Comparison of ENCODE assay signal across 1 cellular context in the genomic region with DNA sequence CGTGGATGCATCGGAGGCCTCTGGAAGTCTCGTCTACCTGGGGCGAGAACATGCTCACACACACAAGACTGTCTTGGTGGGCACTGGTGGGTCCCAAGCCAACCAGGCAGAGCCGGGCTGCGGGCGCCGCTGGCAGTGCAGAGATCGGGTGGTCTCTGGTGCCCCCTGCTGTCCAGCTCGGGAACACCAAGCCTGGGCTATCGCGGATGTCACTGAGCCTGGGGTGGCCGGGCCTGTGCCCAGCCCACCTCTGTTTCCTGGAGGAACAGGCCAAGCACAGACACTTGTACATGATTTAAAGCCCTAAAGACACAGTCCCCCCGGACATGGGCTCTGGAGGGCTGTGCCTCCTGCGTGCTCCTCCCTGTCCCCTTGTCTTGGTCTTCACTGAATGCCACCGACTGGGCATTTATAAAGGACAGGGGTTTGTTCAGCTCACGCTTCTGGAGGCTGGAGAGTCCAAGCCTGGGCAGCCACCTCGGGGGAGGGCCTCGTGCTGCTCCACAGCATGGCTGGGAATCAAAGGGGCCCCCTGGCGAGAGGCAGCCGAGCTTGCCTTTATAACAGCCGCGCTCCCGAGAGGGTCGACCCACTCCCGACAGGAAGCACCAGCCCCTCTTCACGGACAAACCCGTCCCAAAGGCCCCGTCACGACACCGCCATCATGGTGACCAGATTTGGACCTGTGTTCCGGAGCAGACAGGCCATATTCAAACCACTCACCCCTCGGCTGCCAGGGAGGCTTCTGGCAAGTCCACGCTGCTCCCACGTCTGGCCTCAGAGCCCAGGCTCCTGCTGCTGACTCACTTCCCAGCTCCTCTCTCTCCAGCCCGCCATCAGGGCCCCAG.
TF ChIP-seq lines count a peak whose summit lies in the region.

No MANE protein-coding gene starts in this region.

TF ChIP-seq in liver, 16 proteins besides CTCF, POLR2A, EP300 and RAD21:
- TF ChIP-seq, protein P1, sequence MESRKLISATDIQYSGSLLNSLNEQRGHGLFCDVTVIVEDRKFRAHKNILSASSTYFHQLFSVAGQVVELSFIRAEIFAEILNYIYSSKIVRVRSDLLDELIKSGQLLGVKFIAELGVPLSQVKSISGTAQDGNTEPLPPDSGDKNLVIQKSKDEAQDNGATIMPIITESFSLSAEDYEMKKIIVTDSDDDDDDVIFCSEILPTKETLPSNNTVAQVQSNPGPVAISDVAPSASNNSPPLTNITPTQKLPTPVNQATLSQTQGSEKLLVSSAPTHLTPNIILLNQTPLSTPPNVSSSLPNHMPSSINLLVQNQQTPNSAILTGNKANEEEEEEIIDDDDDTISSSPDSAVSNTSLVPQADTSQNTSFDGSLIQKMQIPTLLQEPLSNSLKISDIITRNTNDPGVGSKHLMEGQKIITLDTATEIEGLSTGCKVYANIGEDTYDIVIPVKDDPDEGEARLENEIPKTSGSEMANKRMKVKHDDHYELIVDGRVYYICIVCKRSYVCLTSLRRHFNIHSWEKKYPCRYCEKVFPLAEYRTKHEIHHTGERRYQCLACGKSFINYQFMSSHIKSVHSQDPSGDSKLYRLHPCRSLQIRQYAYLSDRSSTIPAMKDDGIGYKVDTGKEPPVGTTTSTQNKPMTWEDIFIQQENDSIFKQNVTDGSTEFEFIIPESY (IDR thresholded peaks at IDR 0.05), result no peak
- TF ChIP-seq GABPA (IDR thresholded peaks at IDR 0.05 in 1 of 2, conservative IDR thresholded peaks at IDR 0.05 in 1 of 2) (no peak), FOXA1 (IDR thresholded peaks at IDR 0.05) (no peak), SP1 (IDR thresholded peaks at IDR 0.05) (no peak), NR2F2 (IDR thresholded peaks at IDR 0.05) (no peak), RXRA (IDR thresholded peaks at IDR 0.05) (no peak), HNF4G (IDR thresholded peaks at IDR 0.05) (no peak), EGR1 (IDR thresholded peaks at IDR 0.05; ENCODE audit: low read depth in 2 of 2) (no peak), YY1 (IDR thresholded peaks at IDR 0.05) (no peak), FOXA2 (IDR thresholded peaks at IDR 0.05) (no peak), HNF4A (conservative IDR thresholded peaks at IDR 0.05) (no peak), JUND (IDR thresholded peaks at IDR 0.05) (no peak), TAF1 (conservative IDR thresholded peaks at IDR 0.05) (no peak)
- TF ChIP-seq, protein P2, sequence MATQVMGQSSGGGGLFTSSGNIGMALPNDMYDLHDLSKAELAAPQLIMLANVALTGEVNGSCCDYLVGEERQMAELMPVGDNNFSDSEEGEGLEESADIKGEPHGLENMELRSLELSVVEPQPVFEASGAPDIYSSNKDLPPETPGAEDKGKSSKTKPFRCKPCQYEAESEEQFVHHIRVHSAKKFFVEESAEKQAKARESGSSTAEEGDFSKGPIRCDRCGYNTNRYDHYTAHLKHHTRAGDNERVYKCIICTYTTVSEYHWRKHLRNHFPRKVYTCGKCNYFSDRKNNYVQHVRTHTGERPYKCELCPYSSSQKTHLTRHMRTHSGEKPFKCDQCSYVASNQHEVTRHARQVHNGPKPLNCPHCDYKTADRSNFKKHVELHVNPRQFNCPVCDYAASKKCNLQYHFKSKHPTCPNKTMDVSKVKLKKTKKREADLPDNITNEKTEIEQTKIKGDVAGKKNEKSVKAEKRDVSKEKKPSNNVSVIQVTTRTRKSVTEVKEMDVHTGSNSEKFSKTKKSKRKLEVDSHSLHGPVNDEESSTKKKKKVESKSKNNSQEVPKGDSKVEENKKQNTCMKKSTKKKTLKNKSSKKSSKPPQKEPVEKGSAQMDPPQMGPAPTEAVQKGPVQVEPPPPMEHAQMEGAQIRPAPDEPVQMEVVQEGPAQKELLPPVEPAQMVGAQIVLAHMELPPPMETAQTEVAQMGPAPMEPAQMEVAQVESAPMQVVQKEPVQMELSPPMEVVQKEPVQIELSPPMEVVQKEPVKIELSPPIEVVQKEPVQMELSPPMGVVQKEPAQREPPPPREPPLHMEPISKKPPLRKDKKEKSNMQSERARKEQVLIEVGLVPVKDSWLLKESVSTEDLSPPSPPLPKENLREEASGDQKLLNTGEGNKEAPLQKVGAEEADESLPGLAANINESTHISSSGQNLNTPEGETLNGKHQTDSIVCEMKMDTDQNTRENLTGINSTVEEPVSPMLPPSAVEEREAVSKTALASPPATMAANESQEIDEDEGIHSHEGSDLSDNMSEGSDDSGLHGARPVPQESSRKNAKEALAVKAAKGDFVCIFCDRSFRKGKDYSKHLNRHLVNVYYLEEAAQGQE (IDR thresholded peaks at IDR 0.05), result no peak
- TF ChIP-seq, protein P3, sequence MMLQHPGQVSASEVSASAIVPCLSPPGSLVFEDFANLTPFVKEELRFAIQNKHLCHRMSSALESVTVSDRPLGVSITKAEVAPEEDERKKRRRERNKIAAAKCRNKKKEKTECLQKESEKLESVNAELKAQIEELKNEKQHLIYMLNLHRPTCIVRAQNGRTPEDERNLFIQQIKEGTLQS (IDR thresholded peaks at IDR 0.05), result no peak
- TF ChIP-seq, protein P4, sequence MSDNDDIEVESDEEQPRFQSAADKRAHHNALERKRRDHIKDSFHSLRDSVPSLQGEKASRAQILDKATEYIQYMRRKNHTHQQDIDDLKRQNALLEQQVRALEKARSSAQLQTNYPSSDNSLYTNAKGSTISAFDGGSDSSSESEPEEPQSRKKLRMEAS (IDR thresholded peaks at IDR 0.05), result no peak
TF ChIP-seq in liver: peak in this region for 0.
